9 cellular contexts compared by ENCODE assay signal in genomic region chr19:41927810-41928192, GRCh38. TPM values are rescaled to one million over a fixed set of nuclear protein-coding genes. Genes with fewer than 3 reads are reported as not detected.
DNase-seq lines count a peak whose midpoint lies in the region; ATAC-seq, FAIRE-seq and TF ChIP-seq lines count a peak whose summit lies in the region.
"Had no signal": no experiment of that assay in that cellular context is flagged by ENCODE, and none has a peak within 500 bp of the region (broad histone marks: within the 10 kb centered on the region; RNA-seq: fewer than 3 reads in every experiment).

No MANE protein-coding gene starts in this region.

- peak overlapping the region; percentile 79 to 86 (median 80) for H3K4me3 Mint-ChIP-seq in brain

- H3K4me1 ChIP-seq in mononuclear cell (ENCODE audit: insufficient read depth, low read length): peaks cover 27% of the 10 kb centered on the region

- peaks cover 58% of the 10 kb centered on the region for H3K27me3 ChIP-seq in mononuclear cell (ENCODE audit: insufficient read depth, low read length)

- POLR2A ChIA-PET in AG04449 (lab: Yijun Ruan, JAX): no interaction called here

- no peak for FAIRE-seq in GM12891 (lab: Jason Lieb, UNC)

- H3K4me3 ChIP-seq in AG04449 (ENCODE audit: low read depth, low read length) (peak overlapping the region; percentile 52), mononuclear cell (ENCODE audit: low read length) (peak overlapping the region; percentile 36)

- TF ChIP-seq CTCF in AG04449 (IDR thresholded peaks at IDR 0.05; ENCODE audit: insufficient read depth, low read length, missing control alignments): no peak
- TF ChIP-seq CTCF in brain (conservative IDR thresholded peaks at IDR 0.05): no peak

- CTCF ChIA-PET in AG04449 (lab: Yijun Ruan, JAX): interaction anchor here (0.6 to 1.5 kb wide), 3 partner anchors 9 to 107 kb away, joined by 3 to 4 read pairs (median 4); no protein-coding TSS in a partner anchor

- H3K4me1 Mint-ChIP-seq in brain: peaks cover 13% of the 10 kb centered on the region

- ATAC-seq in HG03565 (IDR thresholded peaks at IDR 0.05; ENCODE audit: unreplicated experiment): no peak

- DNase-seq in AG04449 (ENCODE audit: low read depth, low spot score) (no peak), HuH-7 (ENCODE audit: low spot score) (peak; percentile 79), GM12891 (ENCODE audit: insufficient read length, low spot score) (no peak), NCI-H2171 treated with DMSO at 0.1 percent for 48 hours (lab: John Stamatoyannopoulos, UW) (no peak), AML-193 (lab: John Stamatoyannopoulos, UW) (no peak)

- H3K27ac Mint-ChIP-seq in brain: no peak overlapping the region

- no peaks in the 10 kb centered on the region for H3K9me3 ChIP-seq in mononuclear cell (ENCODE audit: low read depth, low read length)

- TF ChIP-seq POLR2A in GM12891 (IDR thresholded peaks at IDR 0.05; ENCODE audit: low read depth, low read length): no peak

- peaks cover 4% of the 10 kb centered on the region for H3K36me3 Mint-ChIP-seq in brain

- H3K27me3 Mint-ChIP-seq in brain: peaks cover 57% of the 10 kb centered on the region

- peaks cover 0 to 5% (median 0%) of the 10 kb centered on the region in 5 experiments for H3K9me3 Mint-ChIP-seq in brain

TF ChIP-seq in GM12891, 5 proteins besides CTCF, POLR2A, EP300 and RAD21:
- no peak for TF ChIP-seq POU2F2 (IDR thresholded peaks at IDR 0.05; ENCODE audit: low read depth, low read length)
- TF ChIP-seq SPI1 (IDR thresholded peaks at IDR 0.05; ENCODE audit: low read depth, low read length): no peak
- no peak for TF ChIP-seq POLR2AphosphoS5 (IDR thresholded peaks at IDR 0.05; ENCODE audit: low read depth, low read length)
- no peak for TF ChIP-seq TAF1 (IDR thresholded peaks at IDR 0.05; ENCODE audit: low read depth, low read length)
- TF ChIP-seq PAX5 (IDR thresholded peaks at IDR 0.05; ENCODE audit: insufficient read depth, low read length, severe bottlenecking): no peak

RNA-seq across cellular contexts. Expression of gene ERFL, which starts 0.4 kb away (rescaled TPM):
- 0.56 TPM for polyA plus RNA-seq in brain (ENCODE audit: insufficient read depth, low read depth, low replicate concordance)
- 0.21 TPM for total RNA-seq in mononuclear cell
- 0.76 TPM for polyA plus RNA-seq in GM12891 (2012; ENCODE audit: low read depth, missing spikeins)
- total RNA-seq: M059J had no signal

RNA-seq across cellular contexts. Expression of gene RABAC1, which starts 31.3 kb away (rescaled TPM):
- 203 TPM for polyA plus RNA-seq in brain (ENCODE audit: insufficient read depth, low read depth, low replicate concordance)
- total RNA-seq in mononuclear cell: 44.6 TPM
- polyA plus RNA-seq in GM12891 (2012; ENCODE audit: low read depth, missing spikeins): 49.2 TPM

RNA-seq across cellular contexts. Expression of gene ARHGEF1, which starts 44.8 kb away (rescaled TPM):
- 29.9 TPM for polyA plus RNA-seq in brain (ENCODE audit: insufficient read depth, low read depth, low replicate concordance)
- 200 TPM for total RNA-seq in mononuclear cell
- 125 TPM for polyA plus RNA-seq in GM12891 (2012; ENCODE audit: low read depth, missing spikeins)

RNA-seq across cellular contexts. Expression of gene CD79A, which starts 50.7 kb away (rescaled TPM):
- 0.49 TPM for polyA plus RNA-seq in brain (ENCODE audit: insufficient read depth, low read depth, low replicate concordance)
- total RNA-seq in mononuclear cell: 47.3 TPM
- polyA plus RNA-seq in GM12891 (2012; ENCODE audit: low read depth, missing spikeins): 466 TPM
